Comparison of ENCODE assay signal across 14 cellular contexts in genomic region chr16:85019659-85020245, GRCh38. TPM values are rescaled to one million over a fixed set of nuclear protein-coding genes. Genes with fewer than 3 reads are reported as not detected.
DNase-seq lines count a peak whose midpoint lies in the region; ATAC-seq, FAIRE-seq and TF ChIP-seq lines count a peak whose summit lies in the region.
"Had no signal": no experiment of that assay in that cellular context is flagged by ENCODE, and none has a peak within 500 bp of the region (broad histone marks: within the 10 kb centered on the region; RNA-seq: fewer than 3 reads in every experiment).

No MANE protein-coding gene starts in this region.

- no peaks in the 10 kb centered on the region for H3K79me2 ChIP-seq in GM23248 (ENCODE audit: insufficient read depth)

- H4K20me1 ChIP-seq in GM23248 (ENCODE audit: insufficient read depth) = no peaks in the 10 kb centered on the region

- no peak for FAIRE-seq in pancreas (lab: Jason Lieb, UNC)

- in situ Hi-C loops in GM23248 (cut with MboI) = no loop called here

- H3K27me3 Mint-ChIP-seq in CD14-positive monocyte (ENCODE audit: low read depth in 3 of 3) = peaks cover 0 to 2% (median 1%) of the 10 kb centered on the region in 3 donors

- TF ChIP-seq CTCF in foreskin keratinocyte (conservative IDR thresholded peaks at IDR 0.05) (no peak), pancreas (IDR thresholded peaks at IDR 0.05) (no peak), CD14-positive monocyte (IDR thresholded peaks at IDR 0.05) (no peak), vagina (IDR thresholded peaks at IDR 0.05) (no peak)

- H3K4me3 ChIP-seq in GM23248 (no peak overlapping the region), pancreas (no peak overlapping the region), vagina (no peak overlapping the region)

- peak; percentile 38 for DNase-seq in GM23248
- DNase-seq in NCI-H2196 (lab: John Stamatoyannopoulos, UW; ENCODE audit: unreplicated experiment) = peak; percentile 66
- DNase-seq in foreskin keratinocyte = no peak
- DNase-seq in pancreas = peak in 5 of 6 donors; percentile 53 to 85 (median 79)
- DNase-seq in CD14-positive monocyte (ENCODE audit: low spot score) = no peak
- no peak for DNase-seq in vagina (ENCODE audit: extremely low spot score in 2 of 2)
- DNase-seq: activated CD8-positive, alpha-beta memory T cell treated with anti-CD3 and anti-CD28 coated beads for 24 hours; AML-193; NCI-H1048; NCI-H524; nephron progenitor cell; stimulated activated CD4-positive, alpha-beta T cell treated with anti-CD3 and anti-CD28 coated beads, Interleukin-4, amount 100 ng/mL, for 24 hours had no signal

- no peak overlapping the region for H3K4me2 ChIP-seq in GM23248 (ENCODE audit: unreplicated experiment)

- peaks cover 9 to 13% of the 10 kb centered on the region in 2 donors for H3K36me3 Mint-ChIP-seq in CD14-positive monocyte

- no peaks in the 10 kb centered on the region for H3K9me3 ChIP-seq in GM23248 (ENCODE audit: low read depth)
- no peaks in the 10 kb centered on the region for H3K9me3 ChIP-seq in pancreas
- H3K9me3 ChIP-seq in vagina = no peaks in the 10 kb centered on the region

- ATAC-seq in foreskin keratinocyte (peak; percentile 70), pancreas (peak; percentile 73 to 84 (median 82)), GM18868 (IDR thresholded peaks at IDR 0.05; ENCODE audit: unreplicated experiment) (no peak), HG02798 (IDR thresholded peaks at IDR 0.05; ENCODE audit: poor library complexity, unreplicated experiment) (no peak)

- no peak for TF ChIP-seq POLR2A in vagina (IDR thresholded peaks at IDR 0.05)

- H3K27ac Mint-ChIP-seq in CD14-positive monocyte = peak overlapping the region in 2 of 7 donors; percentile 15 to 61
- H3K27ac Mint-ChIP-seq: nephron progenitor cell had no signal

- no peak overlapping the region for H3K9ac ChIP-seq in GM23248

- H3K4me1 Mint-ChIP-seq in CD14-positive monocyte = peaks cover 62% of the 10 kb centered on the region

- no peaks in the 10 kb centered on the region for H3K9me2 ChIP-seq in GM23248 (ENCODE audit: insufficient read depth)

- no peak overlapping the region for H3K4me3 Mint-ChIP-seq in CD14-positive monocyte
- H3K4me3 Mint-ChIP-seq: nephron progenitor cell had no signal

- H3K27me3 ChIP-seq in GM23248 (replicated peaks; ENCODE audit: insufficient read depth) (no peaks in the 10 kb centered on the region), foreskin keratinocyte (peaks cover 13% of the 10 kb centered on the region), pancreas (no peaks in the 10 kb centered on the region), vagina (no peaks in the 10 kb centered on the region)

- H2AFZ ChIP-seq in GM23248 = no peak overlapping the region

- 34 to 40% methylated on average over 9 of the region's 9 CpGs for WGBS in GM23248 (ENCODE audit: low coverage in 1 of 2, low lambda C conversion rate in 2 of 2, missing lambda C conversion rate in 2 of 2), 2 experiments
- 25 to 31% methylated on average over 9 of the region's 9 CpGs for WGBS in pancreas, 2 donors

- H3K27ac ChIP-seq in GM23248 (no peak overlapping the region), foreskin keratinocyte (no peak overlapping the region), pancreas (peak overlapping the region; percentile 71 to 80 (median 76)), vagina (no peak overlapping the region)

- intact Hi-C loops in pancreas (cut with DNase I) = no loop called here
- intact Hi-C loops in CD14-positive monocyte (cut with micrococcal nuclease) = no loop called here
- intact Hi-C loops in vagina (cut with DNase I) = loop anchor here (10.0 kb wide), 1 partner anchor 1505 kb away; no protein-coding TSS in a partner anchor

- peaks cover 0 to 2% (median 0%) of the 10 kb centered on the region in 7 donors for H3K9me3 Mint-ChIP-seq in CD14-positive monocyte

- H3F3A ChIP-seq in GM23248 (ENCODE audit: insufficient read depth) = no peaks in the 10 kb centered on the region

- H3K36me3 ChIP-seq in GM23248 (ENCODE audit: low read depth) (no peaks in the 10 kb centered on the region), pancreas (no peaks in the 10 kb centered on the region), vagina (no peaks in the 10 kb centered on the region)

- no peaks in the 10 kb centered on the region for H3K4me1 ChIP-seq in GM23248 (ENCODE audit: insufficient read depth)
- H3K4me1 ChIP-seq in foreskin keratinocyte = no peaks in the 10 kb centered on the region
- peaks cover 10 to 17% (median 16%) of the 10 kb centered on the region in 3 donors for H3K4me1 ChIP-seq in pancreas
- peaks cover 9% of the 10 kb centered on the region for H3K4me1 ChIP-seq in vagina

RNA-seq across cellular contexts. Expression of gene KIAA0513, which starts 7.8 kb away (rescaled TPM):
- 5.3 and 7.6 TPM in 2 replicates for total RNA-seq in GM23248 (2014; rRNA removed; shearing (Covaris generic))
- polyA plus RNA-seq in GM23248 (2016; fragmentation: Nextera tagmentation; extraction: Ambion mirVana) = 5.4 and 5.8 TPM in 2 replicates
- 4.9 and 6.0 TPM in 2 replicates for total RNA-seq in foreskin keratinocyte
- 3.4 and 4.0 TPM in 2 replicates for polyA plus RNA-seq in foreskin keratinocyte
- total RNA-seq in pancreas = 10 to 100 TPM; 11.3 to 22.1 (median 17.0) TPM
- polyA plus RNA-seq in pancreas = 1 to 10 TPM; 3.5 to 7.7 TPM
- polyA plus RNA-seq in CD14-positive monocyte = 10 to 100 TPM; 21.4 to 32.7 TPM
- 26.8 TPM for total RNA-seq in vagina

RNA-seq across cellular contexts. Expression of gene ZDHHC7, which starts 8.4 kb away (rescaled TPM):
- 71.8 and 95.2 TPM in 2 replicates for total RNA-seq in GM23248 (2014; rRNA removed; shearing (Covaris generic))
- polyA plus RNA-seq in GM23248 (2016; fragmentation: Nextera tagmentation; extraction: Ambion mirVana) (39.3 and 39.9 TPM in 2 replicates), foreskin keratinocyte (25.7 and 31.8 TPM in 2 replicates), pancreas (10 to 100 TPM; 17.8 to 22.7 TPM), CD14-positive monocyte (100 to 1,000 TPM in 1 of 2 donors, 10 to 100 TPM in 1; 99.7 to 129 TPM)
- total RNA-seq in foreskin keratinocyte (45.3 and 50.0 TPM in 2 replicates), pancreas (10 to 100 TPM; 10.7 to 28.8 (median 15.6) TPM), vagina (37.3 TPM)

Comparison
In these comparisons a context has a peak if more than half of its experiments do, and no peak if none do; other contexts are left out.
1. DNase-seq: peak in GM23248 (single experiment), NCI-H2196 (single experiment) and pancreas (5 of 6); none in foreskin keratinocyte (0 of 2), CD14-positive monocyte (single experiment) and vagina (0 of 2).
2. H3K27ac ChIP-seq: peak in pancreas (4 of 4); none in GM23248 (single experiment), foreskin keratinocyte (single experiment) and vagina (single experiment).
3. ATAC-seq: peak in foreskin keratinocyte (single experiment) and pancreas (4 of 4); none in GM18868 (single experiment) and HG02798 (single experiment).